Comparison of ENCODE assay signal across 1 cellular context in genomic region chr2:196962325-196962724, GRCh38.
A peak's percentile ranks its signal among the peaks of the same experiment; 100 is the strongest.
TF ChIP-seq lines count a peak whose summit lies in the region.

No MANE protein-coding gene starts in this region.

TF ChIP-seq in HepG2, 621 proteins besides CTCF, POLR2A, EP300 and RAD21 (continued from another document):
- TF ChIP-seq ZBTB43 (CRISPR knock-in tag; conservative IDR thresholded peaks at IDR 0.05), result no peak
- TF ChIP-seq ZNF737 (CRISPR knock-in tag; IDR thresholded peaks at IDR 0.05; ENCODE audit: borderline replicate concordance), result no peak
- 0 out of 2 replicates have a peak, but pooled peaks have one; percentile 9 for TF ChIP-seq FOXA3 (CRISPR knock-in tag; IDR thresholded peaks at IDR 0.05)
TF ChIP-seq in HepG2: peak in this region for 1.
